In genomic region chr12:76921891-76922664, GRCh38 we compare ENCODE assay signal across 2 cellular contexts.
TF ChIP-seq lines count a peak whose summit lies in the region.

No MANE protein-coding gene starts in this region.

TF ChIP-seq in liver, 16 proteins besides CTCF, POLR2A, EP300 and RAD21:
- no peak for TF ChIP-seq MAX (IDR thresholded peaks at IDR 0.05)
- no peak for TF ChIP-seq HNF4A (conservative IDR thresholded peaks at IDR 0.05)
- TF ChIP-seq SP1 (IDR thresholded peaks at IDR 0.05): peak; percentile 23
- no peak for TF ChIP-seq YY1 (IDR thresholded peaks at IDR 0.05)
- TF ChIP-seq GABPA (IDR thresholded peaks at IDR 0.05 in 1 of 2, conservative IDR thresholded peaks at IDR 0.05 in 1 of 2): no peak
- TF ChIP-seq NR2F2 (IDR thresholded peaks at IDR 0.05): peak; percentile 49
- TF ChIP-seq EGR1 (IDR thresholded peaks at IDR 0.05; ENCODE audit: low read depth in 2 of 2): no peak

TF ChIP-seq in HepG2, 621 proteins besides CTCF, POLR2A, EP300 and RAD21:
- TF ChIP-seq YEATS4 (CRISPR knock-in tag; IDR thresholded peaks at IDR 0.05; ENCODE audit: borderline replicate concordance) (no peak), HOXA7 (CRISPR knock-in tag; IDR thresholded peaks at IDR 0.05) (no peak), CBX5 (CRISPR knock-in tag; IDR thresholded peaks at IDR 0.05; ENCODE audit: borderline replicate concordance) (no peak), ZNF263 (CRISPR knock-in tag; IDR thresholded peaks at IDR 0.05) (no peak), MBD4 (IDR thresholded peaks at IDR 0.05; ENCODE audit: borderline replicate concordance, low read length) (no peak), HOXA3 (CRISPR knock-in tag; IDR thresholded peaks at IDR 0.05) (no peak), ZNF891 (CRISPR knock-in tag; IDR thresholded peaks at IDR 0.05) (no peak)
